ENCODE assay signal across 1 cellular context in the genomic region with DNA sequence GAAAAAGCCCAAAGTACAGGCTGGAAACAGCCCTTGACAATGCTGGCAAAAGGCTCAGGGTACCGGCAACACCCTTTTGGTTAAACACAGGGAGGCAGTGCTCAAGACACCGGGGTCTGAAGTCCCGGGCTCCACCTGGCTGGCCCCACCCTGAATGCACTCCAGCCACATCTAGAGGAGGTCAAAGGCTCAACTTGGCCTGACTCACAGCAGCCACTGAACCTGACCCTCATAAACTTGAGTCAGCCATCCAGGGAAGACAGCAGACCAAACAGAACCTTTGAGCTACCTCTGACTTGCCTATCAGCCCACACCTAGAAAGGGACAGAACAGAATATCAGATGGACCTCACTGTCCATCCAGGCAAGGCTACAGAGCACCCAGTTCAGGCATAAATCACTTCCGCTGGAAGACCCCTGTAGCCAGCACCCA.
TF ChIP-seq lines count a peak whose summit lies in the region.

No MANE protein-coding gene starts in this region.

TF ChIP-seq in H1, 55 proteins besides CTCF, POLR2A, EP300 and RAD21:
- TF ChIP-seq, protein P1, sequence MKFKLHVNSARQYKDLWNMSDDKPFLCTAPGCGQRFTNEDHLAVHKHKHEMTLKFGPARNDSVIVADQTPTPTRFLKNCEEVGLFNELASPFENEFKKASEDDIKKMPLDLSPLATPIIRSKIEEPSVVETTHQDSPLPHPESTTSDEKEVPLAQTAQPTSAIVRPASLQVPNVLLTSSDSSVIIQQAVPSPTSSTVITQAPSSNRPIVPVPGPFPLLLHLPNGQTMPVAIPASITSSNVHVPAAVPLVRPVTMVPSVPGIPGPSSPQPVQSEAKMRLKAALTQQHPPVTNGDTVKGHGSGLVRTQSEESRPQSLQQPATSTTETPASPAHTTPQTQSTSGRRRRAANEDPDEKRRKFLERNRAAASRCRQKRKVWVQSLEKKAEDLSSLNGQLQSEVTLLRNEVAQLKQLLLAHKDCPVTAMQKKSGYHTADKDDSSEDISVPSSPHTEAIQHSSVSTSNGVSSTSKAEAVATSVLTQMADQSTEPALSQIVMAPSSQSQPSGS (IDR thresholded peaks at IDR 0.05; ENCODE audit: low read length): 0 out of 2 replicates have a peak, but pooled peaks have one; percentile 20
- TF ChIP-seq POLR2AphosphoS5 (IDR thresholded peaks at IDR 0.05; ENCODE audit: low read depth, low read length): peak; percentile 39; the same call in 1 of the 2 replicates
- no peak for TF ChIP-seq PHF8 (conservative IDR thresholded peaks at IDR 0.05; ENCODE audit: low read depth, low read length)
